Comparison of ENCODE assay signal across 1 cellular context in the genomic region with DNA sequence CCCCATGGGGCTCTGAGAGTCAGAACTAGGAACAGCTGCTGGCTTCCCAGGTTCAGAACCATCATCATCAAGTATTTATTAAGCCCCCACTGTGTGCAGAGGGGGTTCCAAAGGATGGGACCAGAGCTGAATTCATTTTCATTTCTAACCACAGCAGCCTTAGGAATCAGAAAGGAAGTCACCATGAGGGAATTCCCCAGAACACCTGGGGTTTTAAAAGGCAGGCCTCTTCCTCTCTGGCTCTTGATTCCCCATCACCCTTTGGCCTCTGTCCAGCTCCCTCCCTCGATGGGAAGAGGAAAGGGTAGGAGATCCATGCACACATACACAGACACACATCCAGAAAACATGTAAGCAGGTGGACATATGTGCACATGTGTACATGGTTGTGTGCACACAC.
TF ChIP-seq lines count a peak whose summit lies in the region.

No MANE protein-coding gene starts in this region.

TF ChIP-seq in H1, 55 proteins besides CTCF, POLR2A, EP300 and RAD21 (continued from another document):
- TF ChIP-seq CBX5 (IDR thresholded peaks at IDR 0.05; ENCODE audit: low read depth, low read length) (no peak), ATF2 (IDR thresholded peaks at IDR 0.05; ENCODE audit: low read length) (no peak), SAP30 (IDR thresholded peaks at IDR 0.05; ENCODE audit: insufficient read depth, insufficient replicate concordance, low read length) (no peak), RXRA (IDR thresholded peaks at IDR 0.05; ENCODE audit: insufficient read depth, low read depth, low read length) (no peak), BCL11A (IDR thresholded peaks at IDR 0.05; ENCODE audit: low read depth in 2 of 2, low read length in 2 of 2) (no peak), NANOG (IDR thresholded peaks at IDR 0.05; ENCODE audit: insufficient read depth, low read depth, low read length, poor library complexity, severe bottlenecking) (no peak), TCF12 (IDR thresholded peaks at IDR 0.05; ENCODE audit: low read depth, low read length) (no peak), HDAC6 (IDR thresholded peaks at IDR 0.05; ENCODE audit: low read depth, low read length) (no peak), TAF7 (optimal IDR thresholded peaks at IDR 0.05; ENCODE audit: borderline replicate concordance, low read depth, low read length) (no peak), SP4 (IDR thresholded peaks at IDR 0.05; ENCODE audit: low read length) (no peak), MAFK (IDR thresholded peaks at IDR 0.05; ENCODE audit: low read depth, low read length) (no peak)
